1 cellular context compared by ENCODE assay signal in genomic region chr3:141311496-141312358, GRCh38.
TF ChIP-seq lines count a peak whose summit lies in the region.

No MANE protein-coding gene starts in this region.

TF ChIP-seq in HepG2, 621 proteins besides CTCF, POLR2A, EP300 and RAD21 (continued from another document and continues in another):
- TF ChIP-seq ATF2 (CRISPR knock-in tag; IDR thresholded peaks at IDR 0.05) (peak; percentile 75), SRF (IDR thresholded peaks at IDR 0.05; ENCODE audit: low read depth, low read length) (0 out of 2 replicates have a peak, but pooled peaks have one; percentile 32), GTF3A (CRISPR knock-in tag; conservative IDR thresholded peaks at IDR 0.05) (peak; percentile 90), RBM39 (IDR thresholded peaks at IDR 0.05; ENCODE audit: low read depth, low read length, poor library complexity, severe bottlenecking) (peak; percentile 28), JDP2 (CRISPR knock-in tag; IDR thresholded peaks at IDR 0.05; ENCODE audit: borderline replicate concordance) (no peak), NFKB2 (CRISPR knock-in tag; IDR thresholded peaks at IDR 0.05; ENCODE audit: borderline replicate concordance) (peak; percentile 90), ELF3 (CRISPR knock-in tag; IDR thresholded peaks at IDR 0.05) (peak; percentile 93), CREM (IDR thresholded peaks at IDR 0.05) (peak; percentile 99), CREM (CRISPR knock-in tag; IDR thresholded peaks at IDR 0.05) (no peak), THAP9 (CRISPR knock-in tag; IDR thresholded peaks at IDR 0.05; ENCODE audit: borderline replicate concordance) (peak; percentile 90; the same call in 1 of the 2 replicates), ZNF891 (CRISPR knock-in tag; IDR thresholded peaks at IDR 0.05) (no peak), JARID2 (CRISPR knock-in tag; IDR thresholded peaks at IDR 0.05; ENCODE audit: insufficient replicate concordance) (peak; percentile 77), TFDP1 (CRISPR knock-in tag; IDR thresholded peaks at IDR 0.05; ENCODE audit: borderline replicate concordance) (peak; percentile 93), ZNF354B (CRISPR knock-in tag; IDR thresholded peaks at IDR 0.05) (peak; percentile 43; the same call in 1 of the 2 replicates), CCDC6 (CRISPR knock-in tag; IDR thresholded peaks at IDR 0.05) (peak; percentile 96), ZNF205 (CRISPR knock-in tag; IDR thresholded peaks at IDR 0.05) (peak; percentile 64; the same call in 1 of the 2 replicates), GRHL1 (CRISPR knock-in tag; conservative IDR thresholded peaks at IDR 0.05) (no peak), KMT2A (CRISPR knock-in tag; IDR thresholded peaks at IDR 0.05) (peak; percentile 83), ZSCAN25 (CRISPR knock-in tag; IDR thresholded peaks at IDR 0.05) (peak; percentile 85), ZNF7 (CRISPR knock-in tag; IDR thresholded peaks at IDR 0.05) (no peak), AHR (CRISPR knock-in tag; IDR thresholded peaks at IDR 0.05) (no peak), RELA (CRISPR knock-in tag; IDR thresholded peaks at IDR 0.05) (peak; percentile 7; the same call in 1 of the 2 replicates), TERF1 (CRISPR knock-in tag; IDR thresholded peaks at IDR 0.05) (no peak), ZNF33A (CRISPR knock-in tag; IDR thresholded peaks at IDR 0.05; ENCODE audit: borderline replicate concordance) (no peak), CHD2 (IDR thresholded peaks at IDR 0.05; ENCODE audit: low read depth, low read length) (no peak), MNT (IDR thresholded peaks at IDR 0.05) (0 out of 2 replicates have a peak, but pooled peaks have one; percentile 12), RFXANK (CRISPR knock-in tag; IDR thresholded peaks at IDR 0.05) (peak; percentile 60; the same call in 1 of the 2 replicates), MYNN (CRISPR knock-in tag; IDR thresholded peaks at IDR 0.05; ENCODE audit: low read depth) (peak; percentile 30; the same call in 1 of the 2 replicates), ZNF142 (CRISPR knock-in tag; IDR thresholded peaks at IDR 0.05) (peak; percentile 76; the same call in 1 of the 2 replicates), SKIL (CRISPR knock-in tag; IDR thresholded peaks at IDR 0.05; ENCODE audit: borderline replicate concordance) (no peak), ARHGAP35 (CRISPR knock-in tag; IDR thresholded peaks at IDR 0.05; ENCODE audit: borderline replicate concordance) (no peak), NKX3-1 (CRISPR knock-in tag; IDR thresholded peaks at IDR 0.05) (peak; percentile 91), IRF9 (CRISPR knock-in tag; IDR thresholded peaks at IDR 0.05; ENCODE audit: borderline replicate concordance) (peak; percentile 96; the same call in 1 of the 2 replicates), ATF7-NPFF (CRISPR knock-in tag; IDR thresholded peaks at IDR 0.05; ENCODE audit: low read depth) (peak; percentile 62; the same call in 1 of the 2 replicates)
